Comparison of ENCODE assay signal across 23 cellular contexts in genomic region chr10:112799726-112800510, GRCh38.
DNase-seq lines count a peak whose midpoint lies in the region; TF ChIP-seq lines count a peak whose summit lies in the region.
"Had no signal": no experiment of that assay in that cellular context is flagged by ENCODE, and none has a peak within 500 bp of the region (broad histone marks: within the 10 kb centered on the region; RNA-seq: fewer than 3 reads in every experiment).

No MANE protein-coding gene starts in this region.

- TF ChIP-seq EP300 in Ishikawa (IDR thresholded peaks at IDR 0.05; ENCODE audit: borderline replicate concordance): no peak

- no peak for TF ChIP-seq RAD21 in Ishikawa (IDR thresholded peaks at IDR 0.05; ENCODE audit: low read depth)

- no peak for DNase-seq in Caco-2
- DNase-seq in ecto neural progenitor cell (ENCODE audit: low spot score): peak; percentile 34
- no peak for DNase-seq in ACHN
- DNase-seq in NOMO-1 (lab: John Stamatoyannopoulos, UW; ENCODE audit: unreplicated experiment in 2 of 2): no peak
- DNase-seq in activated CD4-positive, alpha-beta T cell treated with anti-CD3 and anti-CD28 coated beads, Interleukin-2, amount 10 ng/mL, durations not matched to agents 7 days and 5 days: no peak
- no peak for DNase-seq in mucosa of gallbladder (ENCODE audit: low spot score)
- DNase-seq: CD4-positive, alpha-beta T cell; DMS79 treated with DMSO at 0.1 percent for 48 hours; KBM-7; MV-4-11; NCI-H1105; NCI-H146; NCI-H1930; NCI-H2107; NCI-H524; NCI-H748 treated with DMSO at 0.1 percent for 48 hours; PC-9; Right ventricle myocardium superior; RPMI8226 had no signal

- H3K4me1 ChIP-seq in Caco-2: peaks cover 10% of the 10 kb centered on the region
- H3K4me1 ChIP-seq in parathyroid adenoma: no peaks in the 10 kb centered on the region
- H3K4me1 ChIP-seq: BLaER1 treated with 17β-estradiol and CSF1 and Interleukin-3, amounts not matched to agents 10 nM and 100 nM; SJSA1 had no signal

- no peaks in the 10 kb centered on the region for H3K27me3 ChIP-seq in Caco-2 (replicated peaks; ENCODE audit: control insufficient read depth, insufficient read depth, low read length)
- no peaks in the 10 kb centered on the region for H3K27me3 ChIP-seq in parathyroid adenoma (ENCODE audit: control insufficient read depth, insufficient read depth, low read length)
- H3K27me3 ChIP-seq: BLaER1 treated with 17β-estradiol and CSF1 and Interleukin-3, amounts not matched to agents 10 nM and 100 nM; SJSA1 had no signal

- no peaks in the 10 kb centered on the region for H3K9me3 Mint-ChIP-seq in Caco-2 (ENCODE audit: unreplicated experiment)
- H3K9me3 Mint-ChIP-seq in activated CD4-positive, alpha-beta T cell treated with anti-CD3 and anti-CD28 coated beads, Interleukin-2, amount 10 ng/mL, durations not matched to agents 7 days and 5 days: no peaks in the 10 kb centered on the region
- H3K9me3 Mint-ChIP-seq: CD4-positive, alpha-beta T cell had no signal

- peak overlapping the region; percentile 14 for H3K27ac Mint-ChIP-seq in Caco-2 (ENCODE audit: unreplicated experiment)
- no peak overlapping the region for H3K27ac Mint-ChIP-seq in activated CD4-positive, alpha-beta T cell treated with anti-CD3 and anti-CD28 coated beads, Interleukin-2, amount 10 ng/mL, durations not matched to agents 7 days and 5 days
- H3K27ac Mint-ChIP-seq: CD4-positive, alpha-beta T cell had no signal

- no peak overlapping the region for H2AFZ ChIP-seq in parathyroid adenoma
- H2AFZ ChIP-seq: PC-9 had no signal

- in situ Hi-C loops in ACHN (cut with HindIII; ENCODE audit: low pct_ligation_motif_present, low pct_unique_long_range_greater_than_20kb, low sequenced_read_pairs): no loop called here

- peaks cover 5% of the 10 kb centered on the region for H3K36me3 Mint-ChIP-seq in Caco-2 (ENCODE audit: insufficient read depth, unreplicated experiment)
- H3K36me3 Mint-ChIP-seq in activated CD4-positive, alpha-beta T cell treated with anti-CD3 and anti-CD28 coated beads, Interleukin-2, amount 10 ng/mL, durations not matched to agents 7 days and 5 days (ENCODE audit: low read depth): no peaks in the 10 kb centered on the region

- H3K4me1 Mint-ChIP-seq in Caco-2 (ENCODE audit: low read depth, unreplicated experiment): peaks cover 13% of the 10 kb centered on the region
- no peaks in the 10 kb centered on the region for H3K4me1 Mint-ChIP-seq in activated CD4-positive, alpha-beta T cell treated with anti-CD3 and anti-CD28 coated beads, Interleukin-2, amount 10 ng/mL, durations not matched to agents 7 days and 5 days

- H3K9me3 ChIP-seq in Caco-2: no peaks in the 10 kb centered on the region
- no peaks in the 10 kb centered on the region for H3K9me3 ChIP-seq in parathyroid adenoma (ENCODE audit: control insufficient read depth, low read length)
- H3K9me3 ChIP-seq: BLaER1 treated with 17β-estradiol and CSF1 and Interleukin-3, amounts not matched to agents 10 nM and 100 nM; SJSA1 had no signal

- no peak overlapping the region for H3K9ac ChIP-seq in parathyroid adenoma
- H3K9ac ChIP-seq: BLaER1 treated with 17β-estradiol and CSF1 and Interleukin-3, amounts not matched to agents 10 nM and 100 nM had no signal

- no peak overlapping the region for H3K4me3 Mint-ChIP-seq in Caco-2 (ENCODE audit: unreplicated experiment)
- no peak overlapping the region for H3K4me3 Mint-ChIP-seq in activated CD4-positive, alpha-beta T cell treated with anti-CD3 and anti-CD28 coated beads, Interleukin-2, amount 10 ng/mL, durations not matched to agents 7 days and 5 days
- H3K4me3 Mint-ChIP-seq: CD4-positive, alpha-beta T cell had no signal

- CTCF ChIA-PET in Caco-2 (lab: Charles Lee): no interaction called here
- CTCF ChIA-PET in activated CD4-positive, alpha-beta T cell treated with anti-CD3 and anti-CD28 coated beads, Interleukin-2, amount 10 ng/mL, durations not matched to agents 7 days and 5 days (lab: Charles Lee): no interaction called here

- no peaks in the 10 kb centered on the region for H3K27me3 Mint-ChIP-seq in Caco-2 (ENCODE audit: insufficient read depth, unreplicated experiment)
- no peaks in the 10 kb centered on the region for H3K27me3 Mint-ChIP-seq in activated CD4-positive, alpha-beta T cell treated with anti-CD3 and anti-CD28 coated beads, Interleukin-2, amount 10 ng/mL, durations not matched to agents 7 days and 5 days
- H3K27me3 Mint-ChIP-seq: CD4-positive, alpha-beta T cell had no signal

- H3K4me2 ChIP-seq in parathyroid adenoma (ENCODE audit: low read length): peak overlapping the region; percentile 46
- H3K4me2 ChIP-seq: BLaER1 treated with 17β-estradiol and CSF1 and Interleukin-3, amounts not matched to agents 10 nM and 100 nM; PC-9 had no signal

- no peak overlapping the region for H3K4me3 ChIP-seq in Caco-2 (ENCODE audit: low read depth, low read length)
- H3K4me3 ChIP-seq in parathyroid adenoma (ENCODE audit: low read depth, low read length): no peak overlapping the region
- H3K4me3 ChIP-seq: BLaER1 treated with 17β-estradiol and CSF1 and Interleukin-3, amounts not matched to agents 10 nM and 100 nM; PC-9; SJSA1 had no signal

- no peaks in the 10 kb centered on the region for H3K36me3 ChIP-seq in Caco-2 (ENCODE audit: control insufficient read depth, insufficient read depth, low read length)
- no peaks in the 10 kb centered on the region for H3K36me3 ChIP-seq in parathyroid adenoma (ENCODE audit: control insufficient read depth, insufficient read depth, low read length)
- H3K36me3 ChIP-seq: SJSA1 had no signal

- no peaks in the 10 kb centered on the region for H3K79me2 ChIP-seq in parathyroid adenoma

- no peak for TF ChIP-seq CTCF in Caco-2 (IDR thresholded peaks at IDR 0.05; ENCODE audit: insufficient read depth in 1 of 2, low read depth in 1 of 2, low read length in 1 of 2, severe bottlenecking in 1 of 2, unreplicated experiment in 1 of 2)
- TF ChIP-seq CTCF in parathyroid adenoma (IDR thresholded peaks at IDR 0.05): no peak

- intact Hi-C loops in Caco-2 (cut with micrococcal nuclease; ENCODE audit: unreplicated experiment): no loop called here

- H3K27ac ChIP-seq in parathyroid adenoma: no peak overlapping the region
- H3K27ac ChIP-seq: BLaER1 treated with 17β-estradiol and CSF1 and Interleukin-3, amounts not matched to agents 10 nM and 100 nM; PC-9; SJSA1 had no signal

- no TSS peak for BruUV-seq in Caco-2 (replicated peaks; lab: Mats Ljungman, UMichigan)

- POLR2A ChIA-PET in Caco-2 (lab: Charles Lee): no interaction called here
- POLR2A ChIA-PET in activated CD4-positive, alpha-beta T cell treated with anti-CD3 and anti-CD28 coated beads, Interleukin-2, amount 10 ng/mL, durations not matched to agents 7 days and 5 days (lab: Charles Lee): no interaction called here

TF ChIP-seq in Ishikawa, 13 proteins besides CTCF, POLR2A, EP300 and RAD21:
- TF ChIP-seq YY1 (IDR thresholded peaks at IDR 0.05; ENCODE audit: low read depth): no peak
- no peak for TF ChIP-seq CEBPB (IDR thresholded peaks at IDR 0.05)
- TF ChIP-seq REST (IDR thresholded peaks at IDR 0.05; ENCODE audit: low read depth): peak; percentile 25; the same call in 1 of the 2 replicates
